ENCODE assay signal across 13 cellular contexts in genomic region chr7:80623465-80624252, GRCh38. TPM values are rescaled to one million over a fixed set of nuclear protein-coding genes. Genes with fewer than 3 reads are reported as not detected.
DNase-seq lines count a peak whose midpoint lies in the region; ATAC-seq and TF ChIP-seq lines count a peak whose summit lies in the region.
"Had no signal": no experiment of that assay in that cellular context is flagged by ENCODE, and none has a peak within 500 bp of the region (broad histone marks: within the 10 kb centered on the region; RNA-seq: fewer than 3 reads in every experiment).

No MANE protein-coding gene starts in this region.

- no peak overlapping the region for H3K4me3 ChIP-seq in AG10803 (ENCODE audit: low read length)
- no peak overlapping the region for H3K4me3 ChIP-seq in RWPE2 (ENCODE audit: severe bottlenecking)
- no peak overlapping the region for H3K4me3 ChIP-seq in mesodermal cell (ENCODE audit: extremely low read depth, insufficient read depth, low read length, poor library complexity, severe bottlenecking)
- H3K4me3 ChIP-seq: hepatocyte had no signal

- intact Hi-C loops in Right ventricle myocardium superior (cut with DNase I) = no loop called here

- peak overlapping the region; percentile 15 for H3K27ac ChIP-seq in RWPE2 (ENCODE audit: poor library complexity, severe bottlenecking)
- peak overlapping the region; percentile 41 for H3K27ac ChIP-seq in mesodermal cell (ENCODE audit: low read depth, low read length, severe bottlenecking)
- H3K27ac ChIP-seq: hepatocyte had no signal

- peaks cover 17% of the 10 kb centered on the region for H3K4me1 ChIP-seq in RWPE2 (ENCODE audit: insufficient read depth, poor library complexity, severe bottlenecking)
- no peaks in the 10 kb centered on the region for H3K4me1 ChIP-seq in mesodermal cell (ENCODE audit: control insufficient read depth, insufficient read depth, low read length, poor library complexity, severe bottlenecking)

- H3K9me3 ChIP-seq in RWPE2 (ENCODE audit: severe bottlenecking) = no peaks in the 10 kb centered on the region
- H3K9me3 ChIP-seq in mesodermal cell (ENCODE audit: control insufficient read depth, low read length) = peaks cover 4% of the 10 kb centered on the region

- WGBS in mesodermal cell (ENCODE audit: insufficient coverage in 2 of 2), 2 experiments = 67 to 83% methylated on average over 2 of the region's 3 CpGs

- H3K27me3 ChIP-seq in RWPE2 (ENCODE audit: insufficient read depth, poor library complexity, severe bottlenecking) = no peaks in the 10 kb centered on the region
- H3K27me3 ChIP-seq: hepatocyte had no signal

- H3K36me3 ChIP-seq in RWPE2 (ENCODE audit: low read depth) (no peaks in the 10 kb centered on the region), mesodermal cell (ENCODE audit: control insufficient read depth, insufficient read depth, low read length) (no peaks in the 10 kb centered on the region)

- peak; percentile 12 for DNase-seq in AG10803 (ENCODE audit: low read depth)
- DNase-seq in RWPE2 (ENCODE audit: low spot score) = no peak
- no peak for DNase-seq in Right ventricle myocardium superior
- DNase-seq in EL = no peak
- DNase-seq in Ammon's horn (ENCODE audit: low spot score) = no peak
- no peak for DNase-seq in ecto neural progenitor cell (ENCODE audit: low spot score)
- DNase-seq: activated CD4-positive, alpha-beta memory T cell treated with anti-CD3 and anti-CD28 coated beads for 36 hours; erythroblast; NCI-H2107; retina had no signal

- TF ChIP-seq CTCF in AG10803 (conservative IDR thresholded peaks at IDR 0.05; ENCODE audit: low read length) = no peak
- TF ChIP-seq CTCF in RWPE2 (IDR thresholded peaks at IDR 0.05; ENCODE audit: poor library complexity, severe bottlenecking) = no peak

- ATAC-seq in RWPE2 (ENCODE audit: low read depth) = peak; percentile 42; the same call in 2 of the 3 replicates
- ATAC-seq in Right ventricle myocardium superior (ENCODE audit: poor library complexity) = peak; percentile 58
- no peak for ATAC-seq in HG03045 (IDR thresholded peaks at IDR 0.05; ENCODE audit: unreplicated experiment)

RNA-seq across cellular contexts. Expression of gene CD36, which starts 14.8 kb away (rescaled TPM):
- total RNA-seq in Right ventricle myocardium superior = 1,239 TPM
- polyA plus RNA-seq in mesodermal cell (2013, experiment 1 of 2) = 2.7 TPM
- polyA plus RNA-seq in mesodermal cell (2013, experiment 2 of 2) = 1.9 TPM
- total RNA-seq: activated CD4-positive, alpha-beta memory T cell treated with anti-CD3 and anti-CD28 coated beads for 36 hours had no signal
